In the genomic region with DNA sequence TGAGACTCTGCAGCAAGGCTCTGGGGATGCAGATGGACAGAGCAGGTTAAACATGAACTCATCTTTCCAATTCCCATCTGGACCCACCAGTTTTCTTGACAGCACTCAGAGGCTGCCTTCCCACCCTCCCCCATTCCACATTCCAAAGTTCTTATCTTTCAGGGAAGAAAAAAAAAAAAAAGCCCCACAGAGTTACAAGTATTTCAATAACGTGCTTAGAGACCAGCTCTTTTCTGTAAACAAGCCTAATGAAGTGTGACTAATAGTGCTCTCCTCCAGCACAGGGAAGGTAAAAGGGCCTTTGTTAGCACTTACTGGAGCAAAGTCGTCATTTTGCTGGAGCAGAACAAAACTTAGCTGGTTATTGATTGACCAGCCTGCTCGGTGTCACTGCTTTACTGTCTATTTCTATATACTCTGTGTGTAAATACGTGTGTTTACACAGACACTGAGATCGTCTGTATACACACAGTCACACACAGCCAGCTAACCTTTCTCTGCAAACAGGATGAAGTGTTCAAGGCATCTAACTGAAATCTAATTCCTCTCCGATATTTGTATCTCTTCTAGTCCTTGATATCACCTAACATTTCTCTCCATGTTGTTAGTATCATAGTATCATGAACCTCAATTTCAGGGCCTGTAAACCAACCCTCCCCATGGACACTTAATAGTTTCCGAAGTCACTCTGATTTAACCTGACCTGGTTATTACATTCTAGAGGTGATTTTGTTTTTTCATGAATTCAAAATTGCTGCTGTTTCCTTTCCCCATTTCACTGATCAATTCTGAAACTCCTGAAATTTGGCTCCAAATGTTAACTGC, we compare ENCODE assay signal across 8 cellular contexts.
DNase-seq lines count a peak whose midpoint lies in the region; ATAC-seq and TF ChIP-seq lines count a peak whose summit lies in the region.

No MANE protein-coding gene starts in this region.

- H3K9me3 Mint-ChIP-seq in activated naive CD8-positive, alpha-beta T cell treated with anti-CD3 and anti-CD28 coated beads, Interleukin-2, amount 50 U/mL, for 24 hours = no peaks in the 10 kb centered on the region

- H3K27me3 Mint-ChIP-seq in activated naive CD8-positive, alpha-beta T cell treated with anti-CD3 and anti-CD28 coated beads, Interleukin-2, amount 50 U/mL, for 24 hours = peaks cover 14% of the 10 kb centered on the region

- H3K4me1 Mint-ChIP-seq in activated naive CD8-positive, alpha-beta T cell treated with anti-CD3 and anti-CD28 coated beads, Interleukin-2, amount 50 U/mL, for 24 hours = peaks cover 4% of the 10 kb centered on the region

- peak; percentile 50 for DNase-seq in BJ (ENCODE audit: low read depth)
- DNase-seq in SHP77 treated with DMSO at 0.1 percent for 48 hours (lab: John Stamatoyannopoulos, UW) = peak; percentile 43
- peak; percentile 76 to 82 for DNase-seq in foreskin fibroblast
- peak; percentile 86 for DNase-seq in pons (ENCODE audit: low spot score)
- DNase-seq in activated naive CD8-positive, alpha-beta T cell treated with anti-CD3 and anti-CD28 coated beads, Interleukin-2, amount 50 U/mL, for 24 hours = no peak

- no peak for ATAC-seq in activated naive CD8-positive, alpha-beta T cell treated with anti-CD3 and anti-CD28 coated beads, Interleukin-2, amount 50 U/mL, for 24 hours
- ATAC-seq in HG02642 (IDR thresholded peaks at IDR 0.05; ENCODE audit: poor library complexity, unreplicated experiment) (no peak), HG03457 (IDR thresholded peaks at IDR 0.05; ENCODE audit: unreplicated experiment) (no peak)

- H3K9ac ChIP-seq in HUES64 (ENCODE audit: low read depth, low read length) = peak overlapping the region; percentile 37; the same call in 1 of the 2 replicates

- H3K36me3 Mint-ChIP-seq in activated naive CD8-positive, alpha-beta T cell treated with anti-CD3 and anti-CD28 coated beads, Interleukin-2, amount 50 U/mL, for 24 hours (ENCODE audit: low read depth) = no peaks in the 10 kb centered on the region

- no peaks in the 10 kb centered on the region for H3K36me3 ChIP-seq in BJ (ENCODE audit: control insufficient read depth, insufficient read depth, low read length)
- H3K36me3 ChIP-seq in HUES64 (ENCODE audit: insufficient read depth, low read length) = no peaks in the 10 kb centered on the region

- TF ChIP-seq CTCF in BJ (IDR thresholded peaks at IDR 0.05; ENCODE audit: insufficient read depth, low read depth, low read length) (no peak), foreskin fibroblast (IDR thresholded peaks at IDR 0.05; ENCODE audit: low read depth, low read length) (no peak)

- no peak overlapping the region for H3K27ac Mint-ChIP-seq in activated naive CD8-positive, alpha-beta T cell treated with anti-CD3 and anti-CD28 coated beads, Interleukin-2, amount 50 U/mL, for 24 hours

- peaks cover 84% of the 10 kb centered on the region for H3K4me1 ChIP-seq in HUES64 (ENCODE audit: insufficient read depth, low read length)

- CTCF ChIA-PET in BJ (lab: Yijun Ruan, JAX) = interaction anchor here (0.6 to 1.1 kb wide), 3 partner anchors 10 to 49 kb away, joined by 3 read pairs; no protein-coding TSS in a partner anchor

- H3K4me3 ChIP-seq in BJ (ENCODE audit: low read depth, low read length) = no peak overlapping the region
- H3K4me3 ChIP-seq in HUES64 (ENCODE audit: low read length) = peak overlapping the region; percentile 29
- H3K4me3 ChIP-seq in foreskin fibroblast (ENCODE audit: low read depth in 1 of 2, low read length in 2 of 2) = no peak overlapping the region

- WGBS in HUES64 = 19% methylated on average over 5 of the region's 7 CpGs

- H3K27ac ChIP-seq in HUES64 (ENCODE audit: low read depth, low read length) = peak overlapping the region; percentile 88

- H3K9me3 ChIP-seq in HUES64 (ENCODE audit: insufficient read depth, low read depth, low read length) = no peaks in the 10 kb centered on the region

- POLR2A ChIA-PET in BJ (lab: Charles Lee) = no interaction called here

- H3K27me3 ChIP-seq in BJ (ENCODE audit: control insufficient read depth, insufficient read depth, low read length) (no peaks in the 10 kb centered on the region), HUES64 (ENCODE audit: insufficient read depth, low read length) (no peaks in the 10 kb centered on the region)

- no peak overlapping the region for H3K4me3 Mint-ChIP-seq in activated naive CD8-positive, alpha-beta T cell treated with anti-CD3 and anti-CD28 coated beads, Interleukin-2, amount 50 U/mL, for 24 hours
